In the genomic region with DNA sequence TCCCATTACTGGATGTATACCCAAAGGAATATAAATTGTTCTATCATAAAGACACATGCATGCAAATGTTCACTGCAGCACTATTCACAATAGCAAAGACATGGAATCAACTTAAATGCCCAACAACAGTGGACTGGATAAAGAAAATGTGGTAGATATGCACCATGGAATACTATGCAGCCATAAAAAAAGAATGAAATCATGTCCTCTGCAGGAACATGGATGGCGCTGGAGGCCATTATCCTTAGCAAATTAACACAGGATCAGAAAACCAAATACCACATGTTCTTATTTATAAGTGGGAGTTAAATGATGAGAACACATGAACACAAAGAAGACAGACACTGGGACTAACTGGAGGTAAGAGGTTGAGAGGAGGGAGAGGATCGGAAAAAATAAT, we compare ENCODE assay signal across 2 cellular contexts.
TF ChIP-seq lines count a peak whose summit lies in the region.

No MANE protein-coding gene starts in this region.

TF ChIP-seq in HEK293, 187 proteins besides CTCF, POLR2A, EP300 and RAD21:
- TF ChIP-seq ZNF146 (tag by site-specific recombination; IDR thresholded peaks at IDR 0.05) = peak; percentile 97

TF ChIP-seq in K562, 482 proteins besides CTCF, POLR2A, EP300 and RAD21:
- TF ChIP-seq ZNF146 (CRISPR knock-in tag; IDR thresholded peaks at IDR 0.05; ENCODE audit: unreplicated experiment) (peak; percentile 77), RBM25 (IDR thresholded peaks at IDR 0.05; ENCODE audit: low read depth, low read length, severe bottlenecking) (peak; percentile 46)
TF ChIP-seq in K562: peak in this region for 2; not testable (repeated sequence) for 480.
